Comparison of ENCODE assay signal across 6 cellular contexts in genomic region chr19:48874309-48875135, GRCh38. TPM values are rescaled to one million over a fixed set of nuclear protein-coding genes. Genes with fewer than 3 reads are reported as not detected.
A peak's percentile ranks its signal among the peaks of the same experiment; 100 is the strongest.
DNase-seq lines count a peak whose midpoint lies in the region; ATAC-seq and TF ChIP-seq lines count a peak whose summit lies in the region.

No MANE protein-coding gene starts in this region.

- CTCF ChIA-PET in IMR-90 (lab: Yijun Ruan, JAX) = no interaction called here

- peak overlapping the region; percentile 74; the same call in 2 of the 3 replicates for H2BK15ac ChIP-seq in IMR-90 (ENCODE audit: low read depth, low read length)

- peak overlapping the region; percentile 99 for H3K23ac ChIP-seq in IMR-90 (ENCODE audit: low read depth, low read length)

- peak overlapping the region; percentile 86 for H3K9ac ChIP-seq in IMR-90 (ENCODE audit: low read depth, low read length)
- H3K9ac ChIP-seq in neural cell (ENCODE audit: low read length) = peak overlapping the region; percentile 75

- peak; percentile 72 for TF ChIP-seq POLR2A in IMR-90 (IDR thresholded peaks at IDR 0.05; ENCODE audit: low read depth, low read length)
- TF ChIP-seq POLR2A in breast epithelium (IDR thresholded peaks at IDR 0.05) = no peak

- H2AFZ ChIP-seq in IMR-90 (replicated peaks; ENCODE audit: low read length, poor library complexity) = peak overlapping the region; percentile 56
- H2AFZ ChIP-seq in neural cell (ENCODE audit: low read depth, low read length) = no peak overlapping the region

- H3K79me1 ChIP-seq in IMR-90 (ENCODE audit: low read depth in 1 of 2, low read length in 2 of 2) = peaks cover 0 to 57% of the 10 kb centered on the region in 2 experiments; a peak in 3 of 4 replicates

- no peak for ATAC-seq in IMR-90 (ENCODE audit: low read depth)

- no CpG with 5 or more reads among the region's 17 CpGs for WGBS in IMR-90 (ENCODE audit: extremely low coverage in 2 of 2, insufficient read length in 1 of 2), 2 experiments

- H3K79me2 ChIP-seq in neural cell (replicated peaks; ENCODE audit: insufficient read depth, low read length) = peaks cover 37% of the 10 kb centered on the region

- H3K4me3 ChIP-seq in IMR-90 (ENCODE audit: insufficient read depth, low read depth, low read length) (peak overlapping the region; percentile 71), breast epithelium (peak overlapping the region; percentile 81 to 100 (median 85)), neural cell (ENCODE audit: low read length) (peak overlapping the region; percentile 84)

- H3K36me3 ChIP-seq in IMR-90 (ENCODE audit: control insufficient read depth, insufficient read depth, low read length) (peaks cover 40% of the 10 kb centered on the region), breast epithelium (no peaks in the 10 kb centered on the region), neural cell (ENCODE audit: insufficient read depth, low read length) (peaks cover 6% of the 10 kb centered on the region)

- TF ChIP-seq EP300 in neural cell (conservative IDR thresholded peaks at IDR 0.05; ENCODE audit: poor library complexity, severe bottlenecking) = no peak

- no peaks in the 10 kb centered on the region for H3K27me3 ChIP-seq in IMR-90 (ENCODE audit: control insufficient read depth, insufficient read depth, low read length)
- no peaks in the 10 kb centered on the region for H3K27me3 ChIP-seq in breast epithelium
- no peaks in the 10 kb centered on the region for H3K27me3 ChIP-seq in neural cell (ENCODE audit: insufficient read depth, low read depth, low read length)

- H3F3A ChIP-seq in neural cell (ENCODE audit: insufficient read depth, low read length, poor library complexity, severe bottlenecking) = peaks cover 3% of the 10 kb centered on the region

- POLR2A ChIA-PET in IMR-90 (lab: Charles Lee; ENCODE audit: unreplicated experiment) = interaction anchor here (0.5 to 1.0 kb wide), 5 partner anchors 18 to 1446 kb away, joined by 3 to 7 read pairs (median 3); partner anchors contain the start of gene GYS1

- H4K20me1 ChIP-seq in IMR-90 (ENCODE audit: insufficient read depth, low read length) (peaks cover 68% of the 10 kb centered on the region), neural cell (ENCODE audit: insufficient read depth) (no peaks in the 10 kb centered on the region)

- peak overlapping the region; percentile 96 for H2AK9ac ChIP-seq in IMR-90 (replicated peaks; ENCODE audit: low read depth, low read length, poor library complexity)

- 0 out of 2 replicates have a peak, but pooled peaks cover 3% of the 10 kb centered on the region for H3K9me1 ChIP-seq in IMR-90 (ENCODE audit: insufficient read depth, low read length)

- H2BK120ac ChIP-seq in IMR-90 (ENCODE audit: low read depth, low read length) = peak overlapping the region; percentile 88

- H3K9me3 ChIP-seq in IMR-90 (ENCODE audit: control insufficient read depth, insufficient read depth, low read length) = no peaks in the 10 kb centered on the region
- no peaks in the 10 kb centered on the region for H3K9me3 ChIP-seq in breast epithelium
- H3K9me3 ChIP-seq in neural cell (ENCODE audit: low read length) = no peaks in the 10 kb centered on the region

- H3K4me2 ChIP-seq in IMR-90 (ENCODE audit: low read depth, low read length) = peak overlapping the region; percentile 99
- peak overlapping the region; percentile 77 for H3K4me2 ChIP-seq in neural cell (ENCODE audit: low read length)

- peak overlapping the region; percentile 46 to 80 for H4K8ac ChIP-seq in IMR-90 (ENCODE audit: low read depth in 2 of 2, low read length in 2 of 2)

- DNase-seq in Ammon's horn (ENCODE audit: low spot score) (peak; percentile 35), IMR-90 (peak; percentile 80), breast epithelium (ENCODE audit: low spot score in 2 of 2) (no peak), NCI-H526 treated with DMSO at 0.1 percent for 48 hours (lab: John Stamatoyannopoulos, UW) (no peak), NCI-H2029 treated with DMSO at 0.1 percent for 48 hours (lab: John Stamatoyannopoulos, UW) (no peak)

- dilution Hi-C loops in IMR-90 (cut with HindIII; ENCODE audit: low sequenced_read_pairs, unreplicated experiment) = no loop called here

- H3K4ac ChIP-seq in IMR-90 (ENCODE audit: low read depth, low read length) = peak overlapping the region; percentile 96

- H3K4me1 ChIP-seq in IMR-90 (ENCODE audit: control insufficient read depth, insufficient read depth, low read length) (peaks cover 6% of the 10 kb centered on the region; the same call in 1 of the 2 replicates), breast epithelium (peaks cover 6 to 10% of the 10 kb centered on the region in 2 donors)

- no TSS peak for BruUV-seq in IMR-90 (replicated peaks; lab: Mats Ljungman, UMichigan)

- H3K27ac ChIP-seq in IMR-90 (ENCODE audit: insufficient read depth, low read length) (peak overlapping the region; percentile 92), breast epithelium (peak overlapping the region; percentile 98 to 100), neural cell (ENCODE audit: low read length) (peak overlapping the region; percentile 90)

- peak overlapping the region; percentile 4; the same call in 1 of the 2 replicates for H2BK20ac ChIP-seq in IMR-90 (ENCODE audit: low read depth, low read length)

- H2BK5ac ChIP-seq in IMR-90 (ENCODE audit: low read depth, low read length, poor library complexity, severe bottlenecking) = peak overlapping the region; percentile 93

- no peak for TF ChIP-seq CTCF in IMR-90 (conservative IDR thresholded peaks at IDR 0.05; ENCODE audit: low read depth, low read length)
- TF ChIP-seq CTCF in breast epithelium (IDR thresholded peaks at IDR 0.05) = no peak
- TF ChIP-seq CTCF in neural cell (IDR thresholded peaks at IDR 0.05; ENCODE audit: poor library complexity, severe bottlenecking) = no peak

- peak overlapping the region; percentile 45; the same call in 1 of the 2 replicates for H4K5ac ChIP-seq in IMR-90 (ENCODE audit: low read depth, low read length)

- TF ChIP-seq RAD21 in IMR-90 (IDR thresholded peaks at IDR 0.05; ENCODE audit: low read length) (no peak), neural cell (conservative IDR thresholded peaks at IDR 0.05) (no peak)

- in situ Hi-C loops in IMR-90 (cut with MboI; ENCODE audit: low sequenced_read_pairs) = no loop called here

- H2AK5ac ChIP-seq in IMR-90 (ENCODE audit: low read depth, low read length) = peak overlapping the region; percentile 92

- peak overlapping the region; percentile 67 for H4K91ac ChIP-seq in IMR-90 (ENCODE audit: insufficient read depth, low read depth, low read length)

- H3K9me2 ChIP-seq in neural cell (ENCODE audit: insufficient read depth, low read length) = no peaks in the 10 kb centered on the region

- peak overlapping the region; percentile 67 for H3K18ac ChIP-seq in IMR-90 (ENCODE audit: low read depth, low read length)

- peak overlapping the region; percentile 98 for H3K56ac ChIP-seq in IMR-90 (ENCODE audit: extremely low read depth, insufficient read depth, low read length)

- intact Hi-C loops in IMR-90 (cut with micrococcal nuclease) (loop anchor here (2.0 kb wide), 1 partner anchor 90 kb away; the partner anchor contains the start of gene FTL), breast epithelium (cut with DNase I; ENCODE audit: low total_unique reads) (no loop called here)

- H3K14ac ChIP-seq in IMR-90 (replicated peaks; ENCODE audit: low read depth, low read length) = peak overlapping the region; percentile 92

TF ChIP-seq in IMR-90, 13 proteins besides CTCF, POLR2A, EP300 and RAD21 (continues in another document):
- peak; percentile 33; the same call in 1 of the 2 replicates for TF ChIP-seq FOS (IDR thresholded peaks at IDR 0.05; ENCODE audit: low read depth, low read length)

TF ChIP-seq in neural cell, 6 proteins besides CTCF, POLR2A, EP300 and RAD21 (continues in another document):
- TF ChIP-seq TAF1 (IDR thresholded peaks at IDR 0.05; ENCODE audit: low read depth) = no peak

RNA-seq across cellular contexts. Expression of gene PPP1R15A, which starts 2.3 kb away (rescaled TPM):
- total RNA-seq in IMR-90 (2012; rRNA removed) (26.7 and 39.4 TPM in 2 replicates), breast epithelium (10 to 100 TPM; 59.6 to 74.2 (median 65.4) TPM)
- polyA plus RNA-seq in IMR-90 (2012; rRNA removed) (87.7 and 104 TPM in 2 replicates), neural cell (73.3 and 73.6 TPM in 2 replicates)
- 79.7 and 87.7 TPM in 2 replicates for polyA plus RNA-seq in IMR-90 (2012; cell fraction: cytosol; rRNA removed)
- 144 and 158 TPM in 2 replicates for polyA plus RNA-seq in IMR-90 (2012; cell fraction: nucleus; rRNA removed; ENCODE audit: low replicate concordance)
- polyA minus RNA-seq in neural cell = 70.4 and 85.9 TPM in 2 replicates

RNA-seq across cellular contexts. Expression of gene PLEKHA4, which starts 6.1 kb away (rescaled TPM):
- total RNA-seq in IMR-90 (2012; rRNA removed) (4.2 and 4.5 TPM in 2 replicates), breast epithelium (10 to 100 TPM in 2 of 3 donors, 1 to 10 TPM in 1; 6.4 to 25.6 (median 22.4) TPM)
- polyA plus RNA-seq in IMR-90 (2012; rRNA removed) (14.4 and 17.2 TPM in 2 replicates), neural cell (not detected in 2 replicates)
- polyA plus RNA-seq in IMR-90 (2012; cell fraction: cytosol; rRNA removed) = 17.5 and 22.0 TPM in 2 replicates
- polyA plus RNA-seq in IMR-90 (2012; cell fraction: nucleus; rRNA removed; ENCODE audit: low replicate concordance) = 28.8 and 60.3 TPM in 2 replicates
- not detected in 2 replicates for polyA minus RNA-seq in neural cell

RNA-seq across cellular contexts. Expression of gene TULP2, which starts 24.0 kb away (rescaled TPM):
- under 0.01 TPM in 1 of 2 replicates, not detected in the other for total RNA-seq in IMR-90 (2012; rRNA removed)
- polyA plus RNA-seq in IMR-90 (2012; rRNA removed) = 0.20 and 0.26 TPM in 2 replicates
- 0.11 and 0.18 TPM in 2 replicates for polyA plus RNA-seq in IMR-90 (2012; cell fraction: cytosol; rRNA removed)
- 0.11 and 0.15 TPM in 2 replicates for polyA plus RNA-seq in IMR-90 (2012; cell fraction: nucleus; rRNA removed; ENCODE audit: low replicate concordance)
- total RNA-seq in breast epithelium = under 1 TPM in 2 of 3 donors, not detected in 1; 0.48 to 0.73 TPM
- not detected in 2 replicates for polyA plus RNA-seq in neural cell
- polyA minus RNA-seq in neural cell = not detected in 2 replicates

RNA-seq across cellular contexts. Expression of gene NUCB1, which starts 25.6 kb away (rescaled TPM):
- 37.3 and 39.2 TPM in 2 replicates for total RNA-seq in IMR-90 (2012; rRNA removed)
- polyA plus RNA-seq in IMR-90 (2012; rRNA removed) = 253 and 261 TPM in 2 replicates
- 236 and 325 TPM in 2 replicates for polyA plus RNA-seq in IMR-90 (2012; cell fraction: cytosol; rRNA removed)
- polyA plus RNA-seq in IMR-90 (2012; cell fraction: nucleus; rRNA removed; ENCODE audit: low replicate concordance) = 149 and 260 TPM in 2 replicates
- 100 to 1,000 TPM; 131 to 333 (median 223) TPM for total RNA-seq in breast epithelium
- polyA plus RNA-seq in neural cell = 80.0 and 83.7 TPM in 2 replicates
- polyA minus RNA-seq in neural cell = 45.1 and 70.4 TPM in 2 replicates

RNA-seq across cellular contexts. Expression of gene HSD17B14, which starts 38.2 kb away (rescaled TPM):
- total RNA-seq in IMR-90 (2012; rRNA removed) (0.54 and 0.56 TPM in 2 replicates), breast epithelium (10 to 100 TPM; 13.1 to 18.6 (median 14.6) TPM)
- polyA plus RNA-seq in IMR-90 (2012; rRNA removed) (4.5 and 5.6 TPM in 2 replicates), neural cell (0.40 and 0.44 TPM in 2 replicates)
- polyA plus RNA-seq in IMR-90 (2012; cell fraction: cytosol; rRNA removed) = 7.9 TPM in 2 replicates
- 14.0 and 14.9 TPM in 2 replicates for polyA plus RNA-seq in IMR-90 (2012; cell fraction: nucleus; rRNA removed; ENCODE audit: low replicate concordance)
- not detected in 2 replicates for polyA minus RNA-seq in neural cell

Comparison
In these comparisons a context has a peak if more than half of its experiments do, and no peak if none do; other contexts are left out.
1. DNase-seq: peak in Ammon's horn (single experiment) and IMR-90 (single experiment); none in breast epithelium (0 of 2), NCI-H526 treated with DMSO at 0.1 percent for 48 hours (single experiment) and NCI-H2029 treated with DMSO at 0.1 percent for 48 hours (single experiment).
2. Peak in every context shown above with its lines, with median percentiles within 50 percentile points of each other: H3K27ac ChIP-seq and H3K4me3 ChIP-seq.